34 cellular contexts compared by ENCODE assay signal in the genomic region with DNA sequence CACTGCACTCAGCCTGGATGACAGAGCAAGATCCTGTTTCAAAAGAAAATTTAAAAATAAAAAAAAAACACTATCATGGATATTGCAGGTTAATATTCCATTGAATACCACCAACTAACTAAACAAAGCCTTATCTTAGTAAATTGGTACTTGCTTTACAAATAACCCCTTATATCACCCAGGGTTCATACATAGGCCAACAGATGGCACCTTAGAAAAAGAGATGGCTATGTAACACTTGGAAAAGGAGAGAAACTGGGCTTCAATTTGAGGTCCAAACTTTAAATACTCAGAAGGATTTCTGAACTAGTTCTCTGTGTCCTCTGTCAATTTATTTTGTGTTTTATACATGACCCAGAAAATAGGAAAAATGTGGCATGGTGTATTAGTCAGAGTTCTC.
"Had no signal": no experiment of that assay in that cellular context is flagged by ENCODE, and none has a peak within 500 bp of the region (broad histone marks: within the 10 kb centered on the region; RNA-seq: fewer than 3 reads in every experiment).

No MANE protein-coding gene starts in this region.

- DNase-seq: activated effector memory CD4-positive, alpha-beta T cell treated with anti-CD3 and anti-CD28 coated beads, Interleukin-2, amount 50 U/mL, for 16 hours; activated effector memory CD4-positive, alpha-beta T cell treated with Interleukin-2 at 50 U/mL for 16 hours; activated gamma-delta T cell; activated gamma-delta T cell treated with Interleukin-2 at 50 U/mL for 16 hours; activated naive CD4-positive, alpha-beta T cell; activated naive CD4-positive, alpha-beta T cell treated with anti-CD3 and anti-CD28 coated beads for 36 hours; activated naive CD4-positive, alpha-beta T cell treated with anti-CD3 and anti-CD28 coated beads, Interleukin-2, amount 10 ng/mL, durations not matched to agents 7 days and 5 days; activated naive CD4-positive, alpha-beta T cell treated with anti-CD3 and anti-CD28 coated beads, Interleukin-2, amount 50 U/mL, for 16 hours; activated naive CD4-positive, alpha-beta T cell treated with Interleukin-2 at 50 U/mL for 16 hours; activated naive CD8-positive, alpha-beta T cell treated with anti-CD3 and anti-CD28 coated beads for 36 hours; activated naive CD8-positive, alpha-beta T cell treated with anti-CD3 and anti-CD28 coated beads, Interleukin-2, amount 10 ng/mL, durations not matched to agents 7 days and 5 days; activated naive CD8-positive, alpha-beta T cell treated with anti-CD3 and anti-CD28 coated beads, Interleukin-2, amount 50 U/mL, for 24 hours; activated T-cell treated with anti-CD3 and anti-CD28 coated beads, Interleukin-2, amount 50 U/mL, for 1 hour; activated T-cell treated with anti-CD3 and anti-CD28 coated beads, Interleukin-2, amount 50 U/mL, for 24 hours; activated T-cell treated with anti-CD3 and anti-CD28 coated beads, Interleukin-2, amount 50 U/mL, for 4 hours; activated T-cell treated with anti-CD3 and anti-CD28 coated beads, Interleukin-2, amount 50 U/mL, for 48 hours; activated T-cell treated with anti-CD3 and anti-CD28 coated beads, Interleukin-2, amount 50 U/mL, for 72 hours; adrenal gland; amniotic stem cell; amygdala; anterior cingulate cortex; aorta; body of pancreas; brain microvascular endothelial cell; caudate nucleus; central memory CD4-positive, alpha-beta T cell; cerebellar nuclear complex had no signal

- H3K27ac ChIP-seq: adrenal gland, ascending aorta, body of pancreas, brain microvascular endothelial cell, breast epithelium, cardiac muscle cell had no signal

- ATAC-seq: activated naive CD4-positive, alpha-beta T cell treated with anti-CD3 and anti-CD28 coated beads, Interleukin-2, amount 50 U/mL, for 72 hours; activated naive CD8-positive, alpha-beta T cell treated with anti-CD3 and anti-CD28 coated beads, Interleukin-2, amount 50 U/mL, for 24 hours; activated T-cell treated with anti-CD3 and anti-CD28 coated beads, Interleukin-2, amount 50 U/mL, for 4 hours; activated T-cell treated with anti-CD3 and anti-CD28 coated beads, Interleukin-2, amount 50 U/mL, for 72 hours; activated T-helper 17 cell treated with anti-CD3 and anti-CD28 coated beads, Interleukin-2, amount 50 U/mL, for 72 hours; body of pancreas had no signal

- H3K4me3 ChIP-seq: adrenal gland, ascending aorta, body of pancreas, breast epithelium, cardiac muscle cell had no signal

- H3K4me1 ChIP-seq: adrenal gland, ascending aorta, body of pancreas, breast epithelium had no signal

- H3K9me3 ChIP-seq: adrenal gland, ascending aorta, body of pancreas, breast epithelium had no signal

- H3K27me3 ChIP-seq: adrenal gland, ascending aorta, body of pancreas, brain microvascular endothelial cell, breast epithelium, cardiac muscle cell had no signal

- H3K36me3 ChIP-seq: adrenal gland, ascending aorta, brain microvascular endothelial cell, breast epithelium, cardiac muscle cell had no signal

- FAIRE-seq: astrocyte, bronchial epithelial cell had no signal
